Comparison of ENCODE assay signal across 1 cellular context in the genomic region with DNA sequence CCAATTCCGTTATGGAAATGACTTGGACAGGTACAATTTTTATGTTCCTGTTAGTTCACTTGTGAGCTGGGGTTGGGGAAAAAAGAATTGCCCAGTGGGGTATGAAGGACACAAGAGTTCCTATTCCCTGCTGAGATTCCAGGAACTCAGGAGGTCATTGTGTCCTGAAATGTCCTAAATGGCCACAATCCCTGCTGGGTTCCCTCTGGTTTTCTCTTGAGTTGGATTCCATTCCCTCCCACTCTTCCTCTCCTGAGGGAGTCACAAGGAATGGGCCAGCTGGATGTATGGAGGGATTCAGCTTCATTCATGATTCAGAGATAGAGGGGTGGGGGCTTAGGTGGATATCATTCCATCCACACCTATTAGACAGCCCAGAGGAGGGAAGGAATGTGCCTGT.
TF ChIP-seq lines count a peak whose summit lies in the region.

No MANE protein-coding gene starts in this region.

TF ChIP-seq in H1, 55 proteins besides CTCF, POLR2A, EP300 and RAD21:
- TF ChIP-seq, protein P1, sequence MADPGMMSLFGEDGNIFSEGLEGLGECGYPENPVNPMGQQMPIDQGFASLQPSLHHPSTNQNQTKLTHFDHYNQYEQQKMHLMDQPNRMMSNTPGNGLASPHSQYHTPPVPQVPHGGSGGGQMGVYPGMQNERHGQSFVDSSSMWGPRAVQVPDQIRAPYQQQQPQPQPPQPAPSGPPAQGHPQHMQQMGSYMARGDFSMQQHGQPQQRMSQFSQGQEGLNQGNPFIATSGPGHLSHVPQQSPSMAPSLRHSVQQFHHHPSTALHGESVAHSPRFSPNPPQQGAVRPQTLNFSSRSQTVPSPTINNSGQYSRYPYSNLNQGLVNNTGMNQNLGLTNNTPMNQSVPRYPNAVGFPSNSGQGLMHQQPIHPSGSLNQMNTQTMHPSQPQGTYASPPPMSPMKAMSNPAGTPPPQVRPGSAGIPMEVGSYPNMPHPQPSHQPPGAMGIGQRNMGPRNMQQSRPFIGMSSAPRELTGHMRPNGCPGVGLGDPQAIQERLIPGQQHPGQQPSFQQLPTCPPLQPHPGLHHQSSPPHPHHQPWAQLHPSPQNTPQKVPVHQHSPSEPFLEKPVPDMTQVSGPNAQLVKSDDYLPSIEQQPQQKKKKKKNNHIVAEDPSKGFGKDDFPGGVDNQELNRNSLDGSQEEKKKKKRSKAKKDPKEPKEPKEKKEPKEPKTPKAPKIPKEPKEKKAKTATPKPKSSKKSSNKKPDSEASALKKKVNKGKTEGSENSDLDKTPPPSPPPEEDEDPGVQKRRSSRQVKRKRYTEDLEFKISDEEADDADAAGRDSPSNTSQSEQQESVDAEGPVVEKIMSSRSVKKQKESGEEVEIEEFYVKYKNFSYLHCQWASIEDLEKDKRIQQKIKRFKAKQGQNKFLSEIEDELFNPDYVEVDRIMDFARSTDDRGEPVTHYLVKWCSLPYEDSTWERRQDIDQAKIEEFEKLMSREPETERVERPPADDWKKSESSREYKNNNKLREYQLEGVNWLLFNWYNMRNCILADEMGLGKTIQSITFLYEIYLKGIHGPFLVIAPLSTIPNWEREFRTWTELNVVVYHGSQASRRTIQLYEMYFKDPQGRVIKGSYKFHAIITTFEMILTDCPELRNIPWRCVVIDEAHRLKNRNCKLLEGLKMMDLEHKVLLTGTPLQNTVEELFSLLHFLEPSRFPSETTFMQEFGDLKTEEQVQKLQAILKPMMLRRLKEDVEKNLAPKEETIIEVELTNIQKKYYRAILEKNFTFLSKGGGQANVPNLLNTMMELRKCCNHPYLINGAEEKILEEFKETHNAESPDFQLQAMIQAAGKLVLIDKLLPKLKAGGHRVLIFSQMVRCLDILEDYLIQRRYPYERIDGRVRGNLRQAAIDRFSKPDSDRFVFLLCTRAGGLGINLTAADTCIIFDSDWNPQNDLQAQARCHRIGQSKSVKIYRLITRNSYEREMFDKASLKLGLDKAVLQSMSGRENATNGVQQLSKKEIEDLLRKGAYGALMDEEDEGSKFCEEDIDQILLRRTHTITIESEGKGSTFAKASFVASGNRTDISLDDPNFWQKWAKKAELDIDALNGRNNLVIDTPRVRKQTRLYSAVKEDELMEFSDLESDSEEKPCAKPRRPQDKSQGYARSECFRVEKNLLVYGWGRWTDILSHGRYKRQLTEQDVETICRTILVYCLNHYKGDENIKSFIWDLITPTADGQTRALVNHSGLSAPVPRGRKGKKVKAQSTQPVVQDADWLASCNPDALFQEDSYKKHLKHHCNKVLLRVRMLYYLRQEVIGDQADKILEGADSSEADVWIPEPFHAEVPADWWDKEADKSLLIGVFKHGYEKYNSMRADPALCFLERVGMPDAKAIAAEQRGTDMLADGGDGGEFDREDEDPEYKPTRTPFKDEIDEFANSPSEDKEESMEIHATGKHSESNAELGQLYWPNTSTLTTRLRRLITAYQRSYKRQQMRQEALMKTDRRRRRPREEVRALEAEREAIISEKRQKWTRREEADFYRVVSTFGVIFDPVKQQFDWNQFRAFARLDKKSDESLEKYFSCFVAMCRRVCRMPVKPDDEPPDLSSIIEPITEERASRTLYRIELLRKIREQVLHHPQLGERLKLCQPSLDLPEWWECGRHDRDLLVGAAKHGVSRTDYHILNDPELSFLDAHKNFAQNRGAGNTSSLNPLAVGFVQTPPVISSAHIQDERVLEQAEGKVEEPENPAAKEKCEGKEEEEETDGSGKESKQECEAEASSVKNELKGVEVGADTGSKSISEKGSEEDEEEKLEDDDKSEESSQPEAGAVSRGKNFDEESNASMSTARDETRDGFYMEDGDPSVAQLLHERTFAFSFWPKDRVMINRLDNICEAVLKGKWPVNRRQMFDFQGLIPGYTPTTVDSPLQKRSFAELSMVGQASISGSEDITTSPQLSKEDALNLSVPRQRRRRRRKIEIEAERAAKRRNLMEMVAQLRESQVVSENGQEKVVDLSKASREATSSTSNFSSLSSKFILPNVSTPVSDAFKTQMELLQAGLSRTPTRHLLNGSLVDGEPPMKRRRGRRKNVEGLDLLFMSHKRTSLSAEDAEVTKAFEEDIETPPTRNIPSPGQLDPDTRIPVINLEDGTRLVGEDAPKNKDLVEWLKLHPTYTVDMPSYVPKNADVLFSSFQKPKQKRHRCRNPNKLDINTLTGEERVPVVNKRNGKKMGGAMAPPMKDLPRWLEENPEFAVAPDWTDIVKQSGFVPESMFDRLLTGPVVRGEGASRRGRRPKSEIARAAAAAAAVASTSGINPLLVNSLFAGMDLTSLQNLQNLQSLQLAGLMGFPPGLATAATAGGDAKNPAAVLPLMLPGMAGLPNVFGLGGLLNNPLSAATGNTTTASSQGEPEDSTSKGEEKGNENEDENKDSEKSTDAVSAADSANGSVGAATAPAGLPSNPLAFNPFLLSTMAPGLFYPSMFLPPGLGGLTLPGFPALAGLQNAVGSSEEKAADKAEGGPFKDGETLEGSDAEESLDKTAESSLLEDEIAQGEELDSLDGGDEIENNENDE (IDR thresholded peaks at IDR 0.05; ENCODE audit: insufficient replicate concordance, low read length) = no peak
- TF ChIP-seq EGR1 (IDR thresholded peaks at IDR 0.05; ENCODE audit: borderline replicate concordance, low read depth, low read length) = no peak
- TF ChIP-seq TEAD4 (IDR thresholded peaks at IDR 0.05; ENCODE audit: low read depth, low read length) = no peak
- TF ChIP-seq SIRT6 (IDR thresholded peaks at IDR 0.05; ENCODE audit: low read length) = no peak
- TF ChIP-seq HDAC6 (IDR thresholded peaks at IDR 0.05; ENCODE audit: low read depth, low read length) = no peak
